Comparison of ENCODE assay signal across 1 cellular context in the genomic region with DNA sequence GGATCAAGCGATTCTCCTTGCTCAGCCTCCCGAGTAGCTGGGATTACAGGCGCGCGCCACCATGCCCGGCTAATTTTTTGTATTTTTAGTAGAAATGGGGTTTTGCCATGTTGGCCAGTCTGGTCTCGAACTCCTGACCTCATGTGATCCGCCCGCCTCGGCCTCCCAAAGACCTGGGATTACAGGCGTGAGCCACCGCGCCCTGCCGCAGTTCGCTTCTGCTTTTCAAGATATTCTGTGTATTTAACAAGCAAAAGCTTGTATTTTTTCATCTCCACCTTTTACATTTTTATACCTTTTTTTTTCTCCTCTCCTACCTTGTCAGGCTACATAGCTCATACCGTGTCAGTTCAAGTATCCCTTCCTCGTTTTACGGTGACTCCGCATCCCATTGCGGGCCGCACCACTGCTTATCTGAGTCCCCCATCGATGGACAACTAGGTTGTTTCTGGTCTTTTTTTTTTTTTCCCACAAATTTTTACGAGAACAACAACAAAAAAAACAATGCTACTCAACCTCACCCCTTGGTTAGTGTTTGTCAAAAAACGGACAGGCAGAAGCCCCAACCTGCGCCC.
A peak's percentile ranks its signal among the peaks of the same experiment; 100 is the strongest.
TF ChIP-seq lines count a peak whose summit lies in the region.

No MANE protein-coding gene starts in this region.

TF ChIP-seq in GM12878, 131 proteins besides CTCF, POLR2A, EP300 and RAD21:
- TF ChIP-seq MLLT1 (IDR thresholded peaks at IDR 0.05), result 0 out of 2 replicates have a peak, but pooled peaks have one; percentile 22
